3 cellular contexts compared by ENCODE assay signal in genomic region chr16:2388875-2389433, GRCh38.
TF ChIP-seq lines count a peak whose summit lies in the region.

No MANE protein-coding gene starts in this region.

TF ChIP-seq in SK-N-SH, 30 proteins besides CTCF, POLR2A, EP300 and RAD21:
- TF ChIP-seq JUND (IDR thresholded peaks at IDR 0.05), result no peak
- peak; percentile 21; the same call in 1 of the 2 replicates for TF ChIP-seq TCF12 (IDR thresholded peaks at IDR 0.05)
- peak; percentile 18; the same call in 1 of the 2 replicates for TF ChIP-seq PBX3 (IDR thresholded peaks at IDR 0.05)

TF ChIP-seq in SK-N-SH treated with all-trans-retinoic acid at 6 μM for 48 hours, 23 proteins besides CTCF, POLR2A, EP300 and RAD21:
- TF ChIP-seq CREB5 (CRISPR knock-in tag; IDR thresholded peaks at IDR 0.05; ENCODE audit: low read depth) (no peak), ZFP3 (CRISPR knock-in tag; IDR thresholded peaks at IDR 0.05) (no peak), PATZ1 (CRISPR knock-in tag; IDR thresholded peaks at IDR 0.05; ENCODE audit: borderline replicate concordance) (no peak), TSHZ2 (CRISPR knock-in tag; IDR thresholded peaks at IDR 0.05) (no peak), CSDC2 (CRISPR knock-in tag; IDR thresholded peaks at IDR 0.05) (no peak), ZNF8 (CRISPR knock-in tag; IDR thresholded peaks at IDR 0.05) (no peak), RARB (CRISPR knock-in tag; IDR thresholded peaks at IDR 0.05) (no peak)
TF ChIP-seq in SK-N-SH treated with all-trans-retinoic acid at 6 μM for 48 hours: peak in this region for 0.

TF ChIP-seq in H1, 55 proteins besides CTCF, POLR2A, EP300 and RAD21:
- TF ChIP-seq TAF1 (IDR thresholded peaks at IDR 0.05; ENCODE audit: low read depth, low read length), result no peak
- TF ChIP-seq HDAC6 (IDR thresholded peaks at IDR 0.05; ENCODE audit: low read depth, low read length), result no peak
- no peak for TF ChIP-seq ASH2L (IDR thresholded peaks at IDR 0.05; ENCODE audit: low read length)
- no peak for TF ChIP-seq FOSL1 (IDR thresholded peaks at IDR 0.05; ENCODE audit: insufficient read depth, low read depth, low read length)
- TF ChIP-seq SAP30 (IDR thresholded peaks at IDR 0.05; ENCODE audit: insufficient read depth, insufficient replicate concordance, low read length), result no peak
- no peak for TF ChIP-seq MAFK (IDR thresholded peaks at IDR 0.05; ENCODE audit: low read depth, low read length)
- TF ChIP-seq YY1 (IDR thresholded peaks at IDR 0.05; ENCODE audit: low read depth, low read length), result no peak
- no peak for TF ChIP-seq BCL11A (IDR thresholded peaks at IDR 0.05; ENCODE audit: low read depth in 2 of 2, low read length in 2 of 2)
- TF ChIP-seq KDM5A (IDR thresholded peaks at IDR 0.05; ENCODE audit: low read length), result no peak
- TF ChIP-seq NANOG (IDR thresholded peaks at IDR 0.05; ENCODE audit: insufficient read depth, low read depth, low read length, poor library complexity, severe bottlenecking), result no peak
- TF ChIP-seq SP2 (IDR thresholded peaks at IDR 0.05; ENCODE audit: low read length), result no peak
- TF ChIP-seq HDAC2 (IDR thresholded peaks at IDR 0.05; ENCODE audit: borderline replicate concordance in 1 of 2, low read depth in 2 of 2, low read length in 2 of 2), result no peak
- no peak for TF ChIP-seq KDM4A (IDR thresholded peaks at IDR 0.05; ENCODE audit: low read depth, low read length, severe bottlenecking)
- TF ChIP-seq CHD1 (IDR thresholded peaks at IDR 0.05; ENCODE audit: low read depth, low read length), result no peak
- no peak for TF ChIP-seq CTBP2 (IDR thresholded peaks at IDR 0.05; ENCODE audit: borderline replicate concordance, insufficient read depth, insufficient read length, low read length)
- TF ChIP-seq JUND (IDR thresholded peaks at IDR 0.05; ENCODE audit: low read length), result no peak
- no peak for TF ChIP-seq CEBPB (IDR thresholded peaks at IDR 0.05; ENCODE audit: low read depth, low read length)
- TF ChIP-seq TBP (IDR thresholded peaks at IDR 0.05; ENCODE audit: low read depth, low read length), result no peak
TF ChIP-seq in H1: peak in this region for 0.
